9 cellular contexts compared by ENCODE assay signal in the genomic region with DNA sequence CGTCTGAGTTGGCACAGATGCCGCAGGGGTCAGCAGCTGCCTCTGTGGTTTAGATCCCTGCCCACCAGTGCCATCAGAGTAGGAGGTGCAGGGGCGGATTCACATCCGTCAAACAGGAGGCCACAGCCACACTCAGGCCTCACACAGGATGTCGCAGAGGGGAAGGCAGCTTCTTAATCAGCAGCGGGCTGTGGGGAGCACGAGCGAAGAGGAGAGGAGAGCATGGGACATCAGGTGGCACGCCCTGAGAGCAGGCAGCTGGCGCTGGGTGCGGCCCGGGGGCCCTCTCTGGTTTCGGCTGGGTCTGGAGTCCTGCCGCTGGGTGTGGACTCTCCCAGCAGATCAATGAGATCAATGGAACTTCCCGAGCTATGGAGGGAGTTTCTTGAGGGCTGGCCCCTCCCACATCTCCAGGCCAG. TPM values are rescaled to one million over a fixed set of nuclear protein-coding genes. Genes with fewer than 3 reads are reported as not detected.
DNase-seq lines count a peak whose midpoint lies in the region; ATAC-seq and TF ChIP-seq lines count a peak whose summit lies in the region.
"Had no signal": no experiment of that assay in that cellular context is flagged by ENCODE, and none has a peak within 500 bp of the region (broad histone marks: within the 10 kb centered on the region; RNA-seq: fewer than 3 reads in every experiment).

No MANE protein-coding gene starts in this region.

- H3K36me3 ChIP-seq in uterus: no peaks in the 10 kb centered on the region

- no peak for TF ChIP-seq POLR2A in uterus (IDR thresholded peaks at IDR 0.05)

- H3K4me1 ChIP-seq in uterus: no peaks in the 10 kb centered on the region

- intact Hi-C loops in uterus (cut with DNase I; ENCODE audit: low total_unique reads): no loop called here
- intact Hi-C loops in head of caudate nucleus (cut with DNase I): no loop called here

- no peaks in the 10 kb centered on the region for H3K9me3 Mint-ChIP-seq in activated CD8-positive, alpha-beta memory T cell treated with anti-CD3 and anti-CD28 coated beads, Interleukin-2, amount 10 ng/mL, durations not matched to agents 7 days and 5 days (ENCODE audit: low read depth)

- no peaks in the 10 kb centered on the region for H3K27me3 Mint-ChIP-seq in activated CD8-positive, alpha-beta memory T cell treated with anti-CD3 and anti-CD28 coated beads, Interleukin-2, amount 10 ng/mL, durations not matched to agents 7 days and 5 days

- ATAC-seq in HG03064 (IDR thresholded peaks at IDR 0.05; ENCODE audit: low read depth, unreplicated experiment): peak; percentile 57
- ATAC-seq in activated CD8-positive, alpha-beta memory T cell treated with anti-CD3 and anti-CD28 coated beads, Interleukin-2, amount 10 ng/mL, durations not matched to agents 7 days and 5 days: peak; percentile 98

- H3K4me1 Mint-ChIP-seq in activated CD8-positive, alpha-beta memory T cell treated with anti-CD3 and anti-CD28 coated beads, Interleukin-2, amount 10 ng/mL, durations not matched to agents 7 days and 5 days: peaks cover 30% of the 10 kb centered on the region

- H3K9me3 ChIP-seq in uterus: no peaks in the 10 kb centered on the region

- H3K27ac Mint-ChIP-seq in activated CD8-positive, alpha-beta memory T cell treated with anti-CD3 and anti-CD28 coated beads, Interleukin-2, amount 10 ng/mL, durations not matched to agents 7 days and 5 days: peak overlapping the region; percentile 88

- H3K27me3 ChIP-seq in uterus: no peaks in the 10 kb centered on the region

- DNase-seq in activated CD8-positive, alpha-beta memory T cell treated with anti-CD3 and anti-CD28 coated beads, Interleukin-2, amount 10 ng/mL, durations not matched to agents 7 days and 5 days: peak; percentile 93
- DNase-seq in islet precursor cell: peak; percentile 66
- peak; percentile 75 for DNase-seq in stimulated activated CD8-positive, alpha-beta memory T cell treated with anti-CD3 and anti-CD28 coated beads, Interleukin-4, amount 100 ng/mL, for 48 hours
- DNase-seq in uterus: no peak
- no peak for DNase-seq in caudate nucleus (lab: John Stamatoyannopoulos, UW)
- no peak for DNase-seq in head of caudate nucleus
- DNase-seq in NCI-H2081 treated with DMSO at 0.1 percent for 48 hours (lab: John Stamatoyannopoulos, UW): no peak
- DNase-seq: NCI-H748 treated with DMSO at 0.1 percent for 48 hours had no signal

- no peak for TF ChIP-seq CTCF in uterus (IDR thresholded peaks at IDR 0.05)

- H3K36me3 Mint-ChIP-seq in activated CD8-positive, alpha-beta memory T cell treated with anti-CD3 and anti-CD28 coated beads, Interleukin-2, amount 10 ng/mL, durations not matched to agents 7 days and 5 days: no peaks in the 10 kb centered on the region

- no peak overlapping the region for H3K4me3 ChIP-seq in uterus

- H3K4me3 Mint-ChIP-seq in activated CD8-positive, alpha-beta memory T cell treated with anti-CD3 and anti-CD28 coated beads, Interleukin-2, amount 10 ng/mL, durations not matched to agents 7 days and 5 days: peak overlapping the region; percentile 27

- CTCF ChIA-PET in activated CD8-positive, alpha-beta memory T cell treated with anti-CD3 and anti-CD28 coated beads, Interleukin-2, amount 10 ng/mL, durations not matched to agents 7 days and 5 days (lab: Charles Lee): interaction anchor here (0.7 to 3.3 kb wide), 12 partner anchors 10 to 265 kb away, joined by 3 to 27 read pairs (median 4); partner anchors contain the start of genes LLGL2, RECQL5, SAP30BP and TMEM94

- H3K27ac ChIP-seq in uterus (no peak overlapping the region), caudate nucleus (ENCODE audit: low read depth, low read length) (no peak overlapping the region)

RNA-seq across cellular contexts. Expression of gene LLGL2, which starts 9.6 kb away (rescaled TPM):
- 10 to 100 TPM; 15.7 to 30.5 TPM for total RNA-seq in activated CD8-positive, alpha-beta memory T cell treated with anti-CD3 and anti-CD28 coated beads, Interleukin-2, amount 10 ng/mL, durations not matched to agents 7 days and 5 days
- total RNA-seq in uterus: 10 to 100 TPM in 3 of 4 donors, 1 to 10 TPM in 1; 3.1 to 31.9 (median 14.0) TPM

RNA-seq across cellular contexts. Expression of gene TSEN54, which starts 18.8 kb away (rescaled TPM):
- total RNA-seq in activated CD8-positive, alpha-beta memory T cell treated with anti-CD3 and anti-CD28 coated beads, Interleukin-2, amount 10 ng/mL, durations not matched to agents 7 days and 5 days: 10 to 100 TPM; 92.0 to 97.7 TPM
- 100 to 1,000 TPM in 1 of 4 donors, 10 to 100 TPM in 3; 17.4 to 102 (median 20.6) TPM for total RNA-seq in uterus

RNA-seq across cellular contexts. Expression of gene CASKIN2, which starts 19.8 kb away (rescaled TPM):
- total RNA-seq in activated CD8-positive, alpha-beta memory T cell treated with anti-CD3 and anti-CD28 coated beads, Interleukin-2, amount 10 ng/mL, durations not matched to agents 7 days and 5 days: 1 to 10 TPM; 2.3 to 4.5 TPM
- total RNA-seq in uterus: 100 to 1,000 TPM in 1 of 4 donors, 10 to 100 TPM in 1, 1 to 10 TPM in 2; 7.4 to 122 (median 15.5) TPM

RNA-seq across cellular contexts. Expression of gene MYO15B, which starts 52.5 kb away (rescaled TPM):
- total RNA-seq in activated CD8-positive, alpha-beta memory T cell treated with anti-CD3 and anti-CD28 coated beads, Interleukin-2, amount 10 ng/mL, durations not matched to agents 7 days and 5 days: 10 to 100 TPM; 12.4 to 25.6 TPM
- total RNA-seq in uterus: 100 to 1,000 TPM; 119 to 610 (median 170) TPM

Comparison
In these comparisons a context has a peak if more than half of its experiments do, and no peak if none do; other contexts are left out.
1. DNase-seq: peak in activated CD8-positive, alpha-beta memory T cell treated with anti-CD3 and anti-CD28 coated beads, Interleukin-2, amount 10 ng/mL, durations not matched to agents 7 days and 5 days (single experiment), islet precursor cell (single experiment) and stimulated activated CD8-positive, alpha-beta memory T cell treated with anti-CD3 and anti-CD28 coated beads, Interleukin-4, amount 100 ng/mL, for 48 hours (single experiment); none in uterus (0 of 2), caudate nucleus (0 of 61), head of caudate nucleus (0 of 42) and NCI-H2081 treated with DMSO at 0.1 percent for 48 hours (single experiment).